14 cellular contexts compared by ENCODE assay signal in the genomic region with DNA sequence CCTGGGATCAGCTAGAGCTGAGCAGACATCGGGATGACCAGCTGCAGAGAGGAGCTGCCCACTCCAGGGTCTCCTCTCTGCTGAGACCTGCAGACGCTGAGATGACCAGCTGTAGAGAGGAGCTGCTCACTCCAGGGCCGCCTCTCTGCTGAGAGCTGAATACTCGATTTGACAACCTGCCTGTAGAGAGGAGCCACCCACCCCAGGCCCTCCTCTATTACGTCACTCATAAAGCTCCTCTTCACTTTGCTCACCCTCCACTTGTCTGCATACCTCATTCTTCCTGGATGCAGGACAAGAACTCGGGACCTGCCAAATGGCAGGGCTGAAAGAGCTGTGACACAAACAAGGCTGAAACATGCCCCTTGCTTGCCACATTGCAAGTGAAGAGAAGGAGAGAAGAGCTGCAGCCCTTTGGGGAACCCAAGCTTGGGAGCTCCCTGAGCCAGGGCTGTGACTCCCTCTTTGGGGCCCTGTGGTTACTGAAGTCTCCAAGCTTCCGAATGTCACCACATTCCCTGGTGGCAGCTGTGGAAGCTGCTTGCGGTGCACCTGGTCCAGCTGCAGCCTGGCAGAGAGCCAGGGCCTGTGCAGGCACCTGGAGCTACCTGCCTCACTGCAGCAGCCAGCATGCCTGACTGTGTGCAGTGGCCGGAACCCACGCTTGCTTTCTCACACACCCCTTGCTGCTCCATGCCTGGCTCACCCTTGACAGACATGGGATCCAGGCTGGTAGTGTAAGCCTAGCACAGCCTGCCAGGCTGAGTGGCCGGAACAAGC. TPM values are rescaled to one million over a fixed set of nuclear protein-coding genes. Genes with fewer than 3 reads are reported as not detected.
DNase-seq lines count a peak whose midpoint lies in the region; ATAC-seq and TF ChIP-seq lines count a peak whose summit lies in the region.
"Had no signal": no experiment of that assay in that cellular context is flagged by ENCODE, and none has a peak within 500 bp of the region (broad histone marks: within the 10 kb centered on the region; RNA-seq: fewer than 3 reads in every experiment).

No MANE protein-coding gene starts in this region.

- no peak for TF ChIP-seq CTCF in neural crest cell (conservative IDR thresholded peaks at IDR 0.05)
- no peak for TF ChIP-seq CTCF in esophagus squamous epithelium (IDR thresholded peaks at IDR 0.05)

- no peak overlapping the region for H3K27ac ChIP-seq in esophagus squamous epithelium
- H3K27ac ChIP-seq: epithelial cell of prostate, thoracic aorta had no signal

- DNase-seq in NCI-H510A (lab: John Stamatoyannopoulos, UW) (peak; percentile 87), neural crest cell (ENCODE audit: low read depth, low spot score) (no peak), T-cell (no peak), MG63 (no peak), esophagus squamous epithelium (lab: John Stamatoyannopoulos, UW) (no peak)
- DNase-seq: activated effector memory CD4-positive, alpha-beta T cell treated with Interleukin-2 at 50 U/mL for 16 hours; naive thymus-derived CD4-positive, alpha-beta T cell; NCI-H1436 treated with DMSO at 0.1 percent for 48 hours had no signal

- no peak for TF ChIP-seq POLR2A in esophagus squamous epithelium (IDR thresholded peaks at IDR 0.05)

- H3K9me3 Mint-ChIP-seq in neural crest cell (no peaks in the 10 kb centered on the region), T-cell (no peaks in the 10 kb centered on the region)
- H3K9me3 Mint-ChIP-seq: naive thymus-derived CD4-positive, alpha-beta T cell had no signal

- TF ChIP-seq RAD21 in Ishikawa (IDR thresholded peaks at IDR 0.05; ENCODE audit: low read depth), result no peak

- H3K27me3 ChIP-seq in MG63, result no peaks in the 10 kb centered on the region
- H3K27me3 ChIP-seq in esophagus squamous epithelium, result no peaks in the 10 kb centered on the region

- H3K4me3 Mint-ChIP-seq in neural crest cell (no peak overlapping the region), T-cell (no peak overlapping the region)
- H3K4me3 Mint-ChIP-seq: naive thymus-derived CD4-positive, alpha-beta T cell had no signal

- intact Hi-C loops in esophagus squamous epithelium (cut with DNase I), result no loop called here

- H3K36me3 Mint-ChIP-seq in neural crest cell (ENCODE audit: low read depth), result no peaks in the 10 kb centered on the region
- H3K36me3 Mint-ChIP-seq in T-cell, result peaks cover 23% of the 10 kb centered on the region

- H3K4me1 ChIP-seq in esophagus squamous epithelium, result no peaks in the 10 kb centered on the region

- no peaks in the 10 kb centered on the region for H3K27me3 Mint-ChIP-seq in neural crest cell (ENCODE audit: low read depth)
- H3K27me3 Mint-ChIP-seq in T-cell, result no peaks in the 10 kb centered on the region
- H3K27me3 Mint-ChIP-seq: naive thymus-derived CD4-positive, alpha-beta T cell had no signal

- H3K4me1 Mint-ChIP-seq in neural crest cell, result no peaks in the 10 kb centered on the region
- no peaks in the 10 kb centered on the region for H3K4me1 Mint-ChIP-seq in T-cell
- H3K4me1 Mint-ChIP-seq: naive thymus-derived CD4-positive, alpha-beta T cell had no signal

- H3K9me3 ChIP-seq in MG63 (no peaks in the 10 kb centered on the region), esophagus squamous epithelium (no peaks in the 10 kb centered on the region)
- H3K9me3 ChIP-seq: thoracic aorta had no signal

- H3K27ac Mint-ChIP-seq in neural crest cell (ENCODE audit: unreplicated experiment) (peak overlapping the region; percentile 27), T-cell (no peak overlapping the region)
- H3K27ac Mint-ChIP-seq: naive thymus-derived CD4-positive, alpha-beta T cell had no signal

- ATAC-seq in esophagus mucosa (peak; percentile 31), T-cell (replicated peaks in 1 of 4) (no peak)
- ATAC-seq: left lobe of liver; naive thymus-derived CD4-positive, alpha-beta T cell; SK-N-SH treated with all-trans-retinoic acid at 6 μM for 48 hours had no signal

- TF ChIP-seq EP300 in Ishikawa (IDR thresholded peaks at IDR 0.05; ENCODE audit: borderline replicate concordance), result no peak

- CTCF ChIA-PET in T-cell (lab: Charles Lee), result no interaction called here

- H3K36me3 ChIP-seq in MG63 (peaks cover 3% of the 10 kb centered on the region; the same call in 1 of the 2 replicates), esophagus squamous epithelium (peaks cover 0 to 89% (median 0%) of the 10 kb centered on the region in 3 donors)
- H3K36me3 ChIP-seq: thoracic aorta had no signal

- H3K4me3 ChIP-seq in MG63 (no peak overlapping the region), esophagus squamous epithelium (no peak overlapping the region)
- H3K4me3 ChIP-seq: thoracic aorta had no signal

- 73 to 87% methylated on average over 3 to 5 of the region's 11 CpGs for WGBS in esophagus squamous epithelium, 2 donors

- POLR2A ChIA-PET in T-cell (lab: Charles Lee), result no interaction called here

TF ChIP-seq in Ishikawa, 13 proteins besides CTCF, POLR2A, EP300 and RAD21:
- TF ChIP-seq TCF12 (IDR thresholded peaks at IDR 0.05; ENCODE audit: low read depth) (peak; percentile 65; the same call in 1 of the 2 replicates), YY1 (IDR thresholded peaks at IDR 0.05; ENCODE audit: low read depth) (no peak), NFIC (IDR thresholded peaks at IDR 0.05) (peak; percentile 82)
- TF ChIP-seq, protein P1, sequence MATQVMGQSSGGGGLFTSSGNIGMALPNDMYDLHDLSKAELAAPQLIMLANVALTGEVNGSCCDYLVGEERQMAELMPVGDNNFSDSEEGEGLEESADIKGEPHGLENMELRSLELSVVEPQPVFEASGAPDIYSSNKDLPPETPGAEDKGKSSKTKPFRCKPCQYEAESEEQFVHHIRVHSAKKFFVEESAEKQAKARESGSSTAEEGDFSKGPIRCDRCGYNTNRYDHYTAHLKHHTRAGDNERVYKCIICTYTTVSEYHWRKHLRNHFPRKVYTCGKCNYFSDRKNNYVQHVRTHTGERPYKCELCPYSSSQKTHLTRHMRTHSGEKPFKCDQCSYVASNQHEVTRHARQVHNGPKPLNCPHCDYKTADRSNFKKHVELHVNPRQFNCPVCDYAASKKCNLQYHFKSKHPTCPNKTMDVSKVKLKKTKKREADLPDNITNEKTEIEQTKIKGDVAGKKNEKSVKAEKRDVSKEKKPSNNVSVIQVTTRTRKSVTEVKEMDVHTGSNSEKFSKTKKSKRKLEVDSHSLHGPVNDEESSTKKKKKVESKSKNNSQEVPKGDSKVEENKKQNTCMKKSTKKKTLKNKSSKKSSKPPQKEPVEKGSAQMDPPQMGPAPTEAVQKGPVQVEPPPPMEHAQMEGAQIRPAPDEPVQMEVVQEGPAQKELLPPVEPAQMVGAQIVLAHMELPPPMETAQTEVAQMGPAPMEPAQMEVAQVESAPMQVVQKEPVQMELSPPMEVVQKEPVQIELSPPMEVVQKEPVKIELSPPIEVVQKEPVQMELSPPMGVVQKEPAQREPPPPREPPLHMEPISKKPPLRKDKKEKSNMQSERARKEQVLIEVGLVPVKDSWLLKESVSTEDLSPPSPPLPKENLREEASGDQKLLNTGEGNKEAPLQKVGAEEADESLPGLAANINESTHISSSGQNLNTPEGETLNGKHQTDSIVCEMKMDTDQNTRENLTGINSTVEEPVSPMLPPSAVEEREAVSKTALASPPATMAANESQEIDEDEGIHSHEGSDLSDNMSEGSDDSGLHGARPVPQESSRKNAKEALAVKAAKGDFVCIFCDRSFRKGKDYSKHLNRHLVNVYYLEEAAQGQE (IDR thresholded peaks at IDR 0.05; ENCODE audit: low read depth), result no peak
TF ChIP-seq in Ishikawa: peak in this region for 2.

RNA-seq across cellular contexts. Expression of a gene that starts 59.6 kb away (rescaled TPM):
- total RNA-seq in esophagus mucosa, result 14.3 TPM
- total RNA-seq in neural crest cell, result 34.5 and 39.0 TPM in 2 replicates
- total RNA-seq in T-cell, result 10 to 100 TPM; 59.7 to 87.3 (median 83.6) TPM
- total RNA-seq in MG63 (2014; rRNA removed; shearing (Covaris generic); ENCODE audit: low replicate concordance), result 24.2 and 25.3 TPM in 2 replicates
- 10 to 100 TPM; 16.9 to 21.2 (median 18.3) TPM for total RNA-seq in esophagus squamous epithelium
